In the genomic region with DNA sequence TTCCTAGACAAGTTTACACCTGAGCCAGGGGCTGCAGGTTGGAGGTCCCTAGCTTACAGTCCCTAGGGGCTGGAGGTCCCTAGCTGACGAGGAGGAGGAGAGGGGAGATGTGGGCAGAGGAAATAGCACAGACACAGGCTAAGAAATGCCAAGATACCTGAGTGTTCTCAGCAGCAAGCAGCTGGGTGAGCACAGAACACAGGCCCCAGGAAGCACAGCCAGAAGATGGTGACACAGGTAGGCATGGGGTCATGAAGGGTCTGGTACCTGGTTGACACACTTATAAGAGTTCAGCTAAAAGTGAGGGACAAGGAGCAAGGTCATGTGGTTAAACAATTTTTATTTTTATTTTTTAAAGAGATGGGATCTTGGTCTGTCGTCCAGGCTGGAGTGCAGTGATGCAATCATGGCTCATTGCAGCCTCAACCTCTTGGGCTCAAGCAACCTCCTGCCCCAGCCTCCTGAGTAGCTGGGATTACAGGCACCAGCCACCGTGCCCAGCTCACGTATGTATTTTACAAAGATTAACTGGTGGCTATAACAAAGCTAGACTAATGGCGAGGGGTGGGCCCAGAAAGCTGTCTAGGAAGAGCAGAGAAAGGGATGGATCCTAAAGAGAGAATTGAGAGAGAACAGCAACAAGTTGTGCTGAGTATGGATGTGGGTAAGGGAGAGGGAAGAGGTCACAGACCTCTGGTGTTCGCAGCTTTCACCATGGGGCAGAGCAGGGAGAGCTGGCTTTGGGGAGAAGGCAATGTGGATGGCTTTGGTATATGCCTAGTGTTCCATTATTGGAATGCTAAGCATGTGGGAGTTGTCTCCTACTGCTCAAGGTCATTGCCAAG, we compare ENCODE assay signal across 13 cellular contexts.
DNase-seq lines count a peak whose midpoint lies in the region; ATAC-seq and TF ChIP-seq lines count a peak whose summit lies in the region.
"Had no signal": no experiment of that assay in that cellular context is flagged by ENCODE, and none has a peak within 500 bp of the region (broad histone marks: within the 10 kb centered on the region; RNA-seq: fewer than 3 reads in every experiment).

No MANE protein-coding gene starts in this region.

- H3K27ac ChIP-seq in SK-N-MC (peak overlapping the region; percentile 65), endodermal cell (ENCODE audit: low read depth, low read length) (no peak overlapping the region)

- H3K9me3 Mint-ChIP-seq in activated T-cell treated with anti-CD3 and anti-CD28 coated beads, Interleukin-2, amount 50 U/mL, for 72 hours = no peaks in the 10 kb centered on the region
- H3K9me3 Mint-ChIP-seq in activated T-cell treated with anti-CD3 and anti-CD28 coated beads, Interleukin-2, amount 50 U/mL, for 4 hours = no peaks in the 10 kb centered on the region
- no peaks in the 10 kb centered on the region for H3K9me3 Mint-ChIP-seq in endodermal cell
- no peaks in the 10 kb centered on the region for H3K9me3 Mint-ChIP-seq in stimulated activated naive CD8-positive, alpha-beta T cell treated with anti-CD3 and anti-CD28 coated beads, Interleukin-15, Interleukin-2, amounts not matched to agents 100 ng/mL and 50 ng/mL, for 24 hours
- H3K9me3 Mint-ChIP-seq: nephron progenitor cell had no signal

- H3K4me3 ChIP-seq in SK-N-MC (no peak overlapping the region), endodermal cell (ENCODE audit: low read length) (no peak overlapping the region)

- no peaks in the 10 kb centered on the region for H3K27me3 ChIP-seq in endodermal cell (ENCODE audit: control insufficient read depth, insufficient read depth, low read length, poor library complexity, severe bottlenecking)
- H3K27me3 ChIP-seq: BE2C had no signal

- no peaks in the 10 kb centered on the region for H3K9me3 ChIP-seq in SK-N-MC (ENCODE audit: low read depth, low read length)
- no peaks in the 10 kb centered on the region for H3K9me3 ChIP-seq in endodermal cell (ENCODE audit: control insufficient read depth, low read length)
- H3K9me3 ChIP-seq: BE2C had no signal

- peaks cover 53% of the 10 kb centered on the region for H3K4me1 Mint-ChIP-seq in activated T-cell treated with anti-CD3 and anti-CD28 coated beads, Interleukin-2, amount 50 U/mL, for 72 hours (ENCODE audit: low read depth)
- H3K4me1 Mint-ChIP-seq in activated T-cell treated with anti-CD3 and anti-CD28 coated beads, Interleukin-2, amount 50 U/mL, for 4 hours (ENCODE audit: low read depth) = peaks cover 31% of the 10 kb centered on the region
- peaks cover 11% of the 10 kb centered on the region for H3K4me1 Mint-ChIP-seq in endodermal cell
- peaks cover 25% of the 10 kb centered on the region for H3K4me1 Mint-ChIP-seq in stimulated activated naive CD8-positive, alpha-beta T cell treated with anti-CD3 and anti-CD28 coated beads, Interleukin-15, Interleukin-2, amounts not matched to agents 100 ng/mL and 50 ng/mL, for 24 hours (ENCODE audit: low read depth)

- no peak for ATAC-seq in activated T-cell treated with anti-CD3 and anti-CD28 coated beads, Interleukin-2, amount 50 U/mL, for 72 hours (replicated peaks in 1 of 2)
- no peak for ATAC-seq in activated T-cell treated with anti-CD3 and anti-CD28 coated beads, Interleukin-2, amount 50 U/mL, for 4 hours
- no peak for ATAC-seq in GM19397 (IDR thresholded peaks at IDR 0.05; ENCODE audit: unreplicated experiment)

- no peak for TF ChIP-seq CTCF in endodermal cell (conservative IDR thresholded peaks at IDR 0.05)

- WGBS in endodermal cell (ENCODE audit: insufficient coverage in 1 of 2, insufficient read length in 1 of 2), 2 experiments = 83 to 92% methylated on average over 5 to 6 of the region's 6 CpGs

- H3K9ac ChIP-seq in SK-N-MC (ENCODE audit: insufficient read length) = no peak overlapping the region
- no peak overlapping the region for H3K9ac ChIP-seq in endodermal cell (ENCODE audit: extremely low read depth, low read length, poor library complexity, severe bottlenecking)

- peak overlapping the region; percentile 43 for H3K27ac Mint-ChIP-seq in activated T-cell treated with anti-CD3 and anti-CD28 coated beads, Interleukin-2, amount 50 U/mL, for 72 hours
- peak overlapping the region; percentile 11 for H3K27ac Mint-ChIP-seq in endodermal cell
- H3K27ac Mint-ChIP-seq in stimulated activated naive CD8-positive, alpha-beta T cell treated with anti-CD3 and anti-CD28 coated beads, Interleukin-15, Interleukin-2, amounts not matched to agents 100 ng/mL and 50 ng/mL, for 24 hours = peak overlapping the region; percentile 73
- H3K27ac Mint-ChIP-seq: nephron progenitor cell had no signal

- no peaks in the 10 kb centered on the region for H3K27me3 Mint-ChIP-seq in activated T-cell treated with anti-CD3 and anti-CD28 coated beads, Interleukin-2, amount 50 U/mL, for 72 hours (ENCODE audit: low read depth)
- H3K27me3 Mint-ChIP-seq in activated T-cell treated with anti-CD3 and anti-CD28 coated beads, Interleukin-2, amount 50 U/mL, for 4 hours (ENCODE audit: low read depth) = no peaks in the 10 kb centered on the region
- H3K27me3 Mint-ChIP-seq in endodermal cell (ENCODE audit: insufficient read depth) = no peaks in the 10 kb centered on the region
- no peaks in the 10 kb centered on the region for H3K27me3 Mint-ChIP-seq in stimulated activated naive CD8-positive, alpha-beta T cell treated with anti-CD3 and anti-CD28 coated beads, Interleukin-15, Interleukin-2, amounts not matched to agents 100 ng/mL and 50 ng/mL, for 24 hours

- DNase-seq in activated T-cell treated with anti-CD3 and anti-CD28 coated beads, Interleukin-2, amount 50 U/mL, for 72 hours = no peak
- DNase-seq in activated T-cell treated with anti-CD3 and anti-CD28 coated beads, Interleukin-2, amount 50 U/mL, for 4 hours = no peak
- DNase-seq in SK-N-MC (ENCODE audit: low read depth, low spot score) (no peak), endodermal cell (no peak), NCI-H226 (no peak)
- no peak for DNase-seq in stimulated activated CD4-positive, alpha-beta T cell treated with anti-CD3 and anti-CD28 coated beads, Interleukin-1b, Interleukin-23, amount 100 ng/mL, for 48 hours
- DNase-seq: activated gamma-delta T cell, BE2C, cortex of kidney, MM.1S, nephron progenitor cell had no signal

- peaks cover 18 to 67% of the 10 kb centered on the region in 2 donors for H3K36me3 Mint-ChIP-seq in activated T-cell treated with anti-CD3 and anti-CD28 coated beads, Interleukin-2, amount 50 U/mL, for 72 hours (ENCODE audit: insufficient read depth in 2 of 2)
- H3K36me3 Mint-ChIP-seq in activated T-cell treated with anti-CD3 and anti-CD28 coated beads, Interleukin-2, amount 50 U/mL, for 4 hours (ENCODE audit: insufficient read depth) = peaks cover 70% of the 10 kb centered on the region
- H3K36me3 Mint-ChIP-seq in endodermal cell (ENCODE audit: low read depth) = no peaks in the 10 kb centered on the region
- H3K36me3 Mint-ChIP-seq in stimulated activated naive CD8-positive, alpha-beta T cell treated with anti-CD3 and anti-CD28 coated beads, Interleukin-15, Interleukin-2, amounts not matched to agents 100 ng/mL and 50 ng/mL, for 24 hours (ENCODE audit: low read depth) = peaks cover 90% of the 10 kb centered on the region

- peaks cover 80% of the 10 kb centered on the region for H3K36me3 ChIP-seq in SK-N-MC (ENCODE audit: insufficient read depth, low read length)
- H3K36me3 ChIP-seq in endodermal cell (ENCODE audit: control insufficient read depth, insufficient read depth, low read length) = no peaks in the 10 kb centered on the region

- H3K4me3 Mint-ChIP-seq in activated T-cell treated with anti-CD3 and anti-CD28 coated beads, Interleukin-2, amount 50 U/mL, for 72 hours = no peak overlapping the region
- no peak overlapping the region for H3K4me3 Mint-ChIP-seq in activated T-cell treated with anti-CD3 and anti-CD28 coated beads, Interleukin-2, amount 50 U/mL, for 4 hours
- H3K4me3 Mint-ChIP-seq in endodermal cell = no peak overlapping the region
- H3K4me3 Mint-ChIP-seq in stimulated activated naive CD8-positive, alpha-beta T cell treated with anti-CD3 and anti-CD28 coated beads, Interleukin-15, Interleukin-2, amounts not matched to agents 100 ng/mL and 50 ng/mL, for 24 hours = no peak overlapping the region
- H3K4me3 Mint-ChIP-seq: nephron progenitor cell had no signal

- H3K4me1 ChIP-seq in endodermal cell (ENCODE audit: control insufficient read depth, insufficient read depth, low read length) = peaks cover 4% of the 10 kb centered on the region
- H3K4me1 ChIP-seq: BE2C had no signal

Comparison
In these comparisons a context has a peak if more than half of its experiments do, and no peak if none do; other contexts are left out.
1. H3K27ac Mint-ChIP-seq: peak in every context shown above with its lines; median percentile 73 in stimulated activated naive CD8-positive, alpha-beta T cell treated with anti-CD3 and anti-CD28 coated beads, Interleukin-15, Interleukin-2, amounts not matched to agents 100 ng/mL and 50 ng/mL, for 24 hours; 43 in activated T-cell treated with anti-CD3 and anti-CD28 coated beads, Interleukin-2, amount 50 U/mL, for 72 hours; 11 in endodermal cell.